In genomic region chr1:146376309-146376707, GRCh38 we compare ENCODE assay signal across 8 cellular contexts.
DNase-seq lines count a peak whose midpoint lies in the region; ATAC-seq and TF ChIP-seq lines count a peak whose summit lies in the region.
"Not testable (repeated sequence)": the region's sequence is repeated elsewhere in the genome, so short reads cannot be mapped to it uniquely, and the experiment has no call there.

No MANE protein-coding gene starts in this region.

- not testable (repeated sequence) for H3K36me3 Mint-ChIP-seq in CD4-positive, alpha-beta memory T cell; endothelial cell (ENCODE audit: low read depth, unreplicated experiment)

- H3K27ac ChIP-seq in CD4-positive, alpha-beta memory T cell (ENCODE audit: low read depth, low read length): peak overlapping the region; percentile 80

- H3K9me3 ChIP-seq in CD4-positive, alpha-beta memory T cell (ENCODE audit: control insufficient read depth in 1 of 2, low read length in 2 of 2): not testable (repeated sequence)

- not testable (repeated sequence) for TF ChIP-seq CTCF in endothelial cell (IDR thresholded peaks at IDR 0.05; ENCODE audit: unreplicated experiment)

- not testable (repeated sequence) for H3K4me3 ChIP-seq in CD4-positive, alpha-beta memory T cell (ENCODE audit: low read length in 2 of 2)

- CTCF ChIA-PET in CD4-positive, alpha-beta memory T cell (lab: Charles Lee; ENCODE audit: partially characterized antibody): not testable (repeated sequence)

- DNase-seq in CD4-positive, alpha-beta memory T cell: peak; percentile 84 to 93 (median 89)
- DNase-seq in LHCN-M2 (ENCODE audit: low read depth) (peak; percentile 75), RPMI8226 (peak; percentile 84), activated T-cell treated with anti-CD3 and anti-CD28 coated beads for 48 hours (ENCODE audit: low read depth) (peak; percentile 77), endothelial cell (ENCODE audit: low spot score) (peak; percentile 74), middle frontal gyrus (ENCODE audit: extremely low spot score, low spot score) (peak; percentile 68)
- DNase-seq in stimulated activated CD4-positive, alpha-beta T cell treated with anti-CD3 and anti-CD28 coated beads, TNF-alpha, amount 100 ng/mL, for 48 hours (ENCODE audit: low read depth in 3 of 3): peak; percentile 54 to 77 (median 59)

- H3K27ac Mint-ChIP-seq in CD4-positive, alpha-beta memory T cell: peak overlapping the region; percentile 95 to 99 (median 99)
- H3K27ac Mint-ChIP-seq in endothelial cell (ENCODE audit: unreplicated experiment): peak overlapping the region; percentile 96

- not testable (repeated sequence) for H3K27me3 ChIP-seq in CD4-positive, alpha-beta memory T cell (ENCODE audit: insufficient read depth, low read length)

- peak; percentile 65 for ATAC-seq in GM21723 (IDR thresholded peaks at IDR 0.05; ENCODE audit: unreplicated experiment)

- not testable (repeated sequence) for H3K4me1 ChIP-seq in CD4-positive, alpha-beta memory T cell (ENCODE audit: insufficient read depth, low read length)

- peak overlapping the region; percentile 80 to 98 (median 90) for H3K4me3 Mint-ChIP-seq in CD4-positive, alpha-beta memory T cell
- peak overlapping the region; percentile 82 for H3K4me3 Mint-ChIP-seq in endothelial cell (ENCODE audit: unreplicated experiment)

- not testable (repeated sequence) for H3K9me3 Mint-ChIP-seq in CD4-positive, alpha-beta memory T cell; endothelial cell (ENCODE audit: unreplicated experiment)

- H3K4me1 Mint-ChIP-seq in CD4-positive, alpha-beta memory T cell: peaks cover 5 to 17% (median 9%) of the 10 kb centered on the region in 4 donors
- H3K4me1 Mint-ChIP-seq in endothelial cell (ENCODE audit: unreplicated experiment): not testable (repeated sequence)

- intact Hi-C loops in CD4-positive, alpha-beta memory T cell (cut with micrococcal nuclease): not testable (repeated sequence)

- not testable (repeated sequence) for H3K36me3 ChIP-seq in CD4-positive, alpha-beta memory T cell (ENCODE audit: insufficient read depth, low read length)

- POLR2A ChIA-PET in CD4-positive, alpha-beta memory T cell (lab: Charles Lee; ENCODE audit: partially characterized antibody): interaction anchor here (1.0 to 2.2 kb wide), 4 partner anchors 9 to 25 kb away, joined by 3 to 19 read pairs (median 7); no protein-coding TSS in a partner anchor

- not testable (repeated sequence) for H3K27me3 Mint-ChIP-seq in CD4-positive, alpha-beta memory T cell; endothelial cell (ENCODE audit: unreplicated experiment)
